In the genomic region with DNA sequence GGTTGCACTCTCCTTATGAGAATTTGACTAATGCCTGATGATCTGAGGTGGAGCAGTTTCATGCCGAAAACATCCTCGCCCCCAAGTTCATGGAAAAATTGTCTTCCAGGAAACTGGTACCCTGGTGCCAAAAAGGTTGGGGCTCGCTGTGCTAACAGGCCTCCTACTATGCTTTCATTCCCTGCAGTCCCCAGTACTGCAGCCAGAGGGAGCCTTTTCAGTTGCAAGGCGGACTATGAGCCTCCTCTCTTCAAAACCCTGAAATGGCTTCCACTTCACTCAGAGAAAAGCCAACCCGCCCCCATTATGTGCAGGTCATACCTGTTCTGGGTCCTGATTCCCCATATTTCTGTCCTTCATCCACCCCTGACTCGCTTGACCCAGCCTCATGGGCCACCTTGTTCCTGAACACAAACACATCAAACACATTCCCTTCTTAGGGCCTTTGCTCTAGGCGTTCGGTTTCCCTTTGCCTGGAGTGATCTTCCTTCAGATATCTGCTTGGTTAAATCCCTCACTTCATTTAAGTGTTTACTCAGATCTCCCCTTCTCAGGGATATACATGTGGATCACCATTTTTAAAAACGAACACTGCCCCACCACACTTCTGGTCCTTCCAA, we compare ENCODE assay signal across 10 cellular contexts.
DNase-seq lines count a peak whose midpoint lies in the region; ATAC-seq and TF ChIP-seq lines count a peak whose summit lies in the region.
"Had no signal": no experiment of that assay in that cellular context is flagged by ENCODE, and none has a peak within 500 bp of the region (broad histone marks: within the 10 kb centered on the region; RNA-seq: fewer than 3 reads in every experiment).

No MANE protein-coding gene starts in this region.

- ATAC-seq in omental fat pad (ENCODE audit: low FRiP score) (no peak), HG03025 (IDR thresholded peaks at IDR 0.05; ENCODE audit: low FRiP score, unreplicated experiment) (no peak)

- H3K27ac ChIP-seq in 22Rv1, result no peak overlapping the region
- H3K27ac ChIP-seq: parathyroid adenoma, tibial artery had no signal

- DNase-seq in GM10266 (ENCODE audit: extremely low spot score) (no peak), SK-MEL-5 (ENCODE audit: low read depth, low spot score) (peak; percentile 68), foreskin fibroblast (no peak), omental fat pad (ENCODE audit: low spot score) (no peak), NCI-H1694 (lab: John Stamatoyannopoulos, UW) (no peak), superior temporal gyrus (ENCODE audit: extremely low spot score) (no peak)
- DNase-seq: tibial artery had no signal

- peak; percentile 86 for TF ChIP-seq CTCF in 22Rv1 (IDR thresholded peaks at IDR 0.05)
- TF ChIP-seq CTCF in GM10266 (IDR thresholded peaks at IDR 0.05; ENCODE audit: control insufficient read depth, insufficient read depth, low read depth, missing control alignments), result peak; percentile 43
- TF ChIP-seq CTCF in foreskin fibroblast (IDR thresholded peaks at IDR 0.05; ENCODE audit: low read depth, low read length), result peak; percentile 26
- TF ChIP-seq CTCF in omental fat pad (IDR thresholded peaks at IDR 0.05), result no peak

- no peak overlapping the region for H3K4me3 ChIP-seq in foreskin fibroblast (ENCODE audit: low read depth in 1 of 2, low read length in 2 of 2)
- H3K4me3 ChIP-seq: tibial artery had no signal

- in situ Hi-C loops in SK-MEL-5 (cut with HindIII; ENCODE audit: low pct_unique_long_range_greater_than_20kb, low sequenced_read_pairs), result no loop called here

Comparison
In these comparisons a context has a peak if more than half of its experiments do, and no peak if none do; other contexts are left out.
1. CTCF ChIP-seq: peak in 22Rv1 (single experiment), GM10266 (single experiment) and foreskin fibroblast (single experiment); none in omental fat pad (0 of 3).